31 cellular contexts compared by ENCODE assay signal in the genomic region with DNA sequence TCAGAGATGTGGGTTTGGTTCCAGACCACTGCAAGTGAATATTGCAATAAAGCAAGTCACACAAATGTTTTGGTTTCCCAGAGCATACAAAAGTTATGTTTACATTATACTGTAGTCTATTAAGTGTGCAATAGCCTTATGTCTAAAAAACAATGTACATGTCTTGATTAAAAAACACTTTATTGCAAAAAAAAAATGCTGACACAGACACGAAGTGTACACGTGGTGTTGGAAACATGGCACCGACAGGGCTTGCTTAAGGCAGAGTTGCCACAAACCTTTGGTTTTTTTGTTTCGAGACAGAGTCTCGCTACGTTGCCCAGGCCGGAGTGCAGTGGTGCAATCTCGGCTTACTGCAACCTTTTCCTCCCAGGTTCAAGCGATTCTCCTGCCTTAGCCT.
"Had no signal": no experiment of that assay in that cellular context is flagged by ENCODE, and none has a peak within 500 bp of the region (broad histone marks: within the 10 kb centered on the region; RNA-seq: fewer than 3 reads in every experiment).

No MANE protein-coding gene starts in this region.

- H3K27ac ChIP-seq: brain microvascular endothelial cell, epithelial cell of prostate, esophagus squamous epithelium, gastrocnemius medialis, heart left ventricle, hepatocyte had no signal

- H3K27me3 Mint-ChIP-seq: activated CD4-positive, alpha-beta memory T cell treated with anti-CD3 and anti-CD28 coated beads for 36 hours; activated CD4-positive, alpha-beta T cell treated with anti-CD3 and anti-CD28 coated beads for 36 hours; activated CD4-positive, alpha-beta T cell treated with anti-CD3 and anti-CD28 coated beads, Interleukin-2, amount 10 ng/mL, durations not matched to agents 24 days and 14 days; activated CD8-positive, alpha-beta memory T cell treated with anti-CD3 and anti-CD28 coated beads, Interleukin-2, amount 10 ng/mL, durations not matched to agents 7 days and 5 days; activated naive CD8-positive, alpha-beta T cell; activated T-helper 17 cell treated with anti-CD3 and anti-CD28 coated beads, Interleukin-2, amount 50 U/mL, for 72 hours; effector memory CD8-positive, alpha-beta T cell had no signal

- H3K36me3 ChIP-seq: brain microvascular endothelial cell, esophagus squamous epithelium, gastrocnemius medialis had no signal

- H3K36me3 Mint-ChIP-seq: activated CD4-positive, alpha-beta memory T cell treated with anti-CD3 and anti-CD28 coated beads for 36 hours; activated CD8-positive, alpha-beta memory T cell treated with anti-CD3 and anti-CD28 coated beads, Interleukin-2, amount 10 ng/mL, durations not matched to agents 7 days and 5 days had no signal

- H3K27ac Mint-ChIP-seq: activated CD4-positive, alpha-beta memory T cell treated with anti-CD3 and anti-CD28 coated beads for 36 hours; activated CD4-positive, alpha-beta T cell treated with anti-CD3 and anti-CD28 coated beads for 36 hours; activated CD8-positive, alpha-beta memory T cell treated with anti-CD3 and anti-CD28 coated beads, Interleukin-2, amount 10 ng/mL, durations not matched to agents 7 days and 5 days; activated CD8-positive, alpha-beta T cell treated with anti-CD3 and anti-CD28 coated beads, Interleukin-2, amount 10 ng/mL, durations not matched to agents 7 days and 5 days; activated naive CD8-positive, alpha-beta T cell; effector memory CD8-positive, alpha-beta T cell had no signal

- FAIRE-seq: astrocyte, colon had no signal

- H3K27me3 ChIP-seq: brain microvascular endothelial cell, esophagus squamous epithelium, gastrocnemius medialis, heart left ventricle, hepatocyte had no signal

- H3K4me3 Mint-ChIP-seq: activated CD4-positive, alpha-beta memory T cell treated with anti-CD3 and anti-CD28 coated beads for 36 hours; activated CD4-positive, alpha-beta T cell treated with anti-CD3 and anti-CD28 coated beads for 36 hours; activated CD4-positive, alpha-beta T cell treated with anti-CD3 and anti-CD28 coated beads, Interleukin-2, amount 10 ng/mL, durations not matched to agents 24 days and 14 days; activated CD8-positive, alpha-beta memory T cell treated with anti-CD3 and anti-CD28 coated beads, Interleukin-2, amount 10 ng/mL, durations not matched to agents 7 days and 5 days; activated CD8-positive, alpha-beta T cell treated with anti-CD3 and anti-CD28 coated beads, Interleukin-2, amount 10 ng/mL, durations not matched to agents 7 days and 5 days; activated naive CD8-positive, alpha-beta T cell; effector memory CD8-positive, alpha-beta T cell had no signal

- DNase-seq: activated CD4-positive, alpha-beta memory T cell treated with anti-CD3 and anti-CD28 coated beads for 36 hours; activated CD4-positive, alpha-beta T cell treated with anti-CD3 and anti-CD28 coated beads for 36 hours; activated CD4-positive, alpha-beta T cell treated with anti-CD3 and anti-CD28 coated beads, Interleukin-2, amount 10 ng/mL, durations not matched to agents 24 days and 14 days; activated CD4-positive, CD25-positive, alpha-beta regulatory T cell; activated CD4-positive, CD25-positive, alpha-beta regulatory T cell treated with anti-CD3 and anti-CD28 coated beads, Interleukin-2, amount 50 U/mL, for 72 hours; activated CD8-positive, alpha-beta memory T cell treated with anti-CD3 and anti-CD28 coated beads, Interleukin-2, amount 10 ng/mL, durations not matched to agents 7 days and 5 days; activated CD8-positive, alpha-beta memory T cell treated with anti-CD3 and anti-CD28 coated beads, Interleukin-2, amount 50 U/mL, for 4 hours; activated CD8-positive, alpha-beta T cell treated with anti-CD3 and anti-CD28 coated beads, Interleukin-2, amount 10 ng/mL, durations not matched to agents 7 days and 5 days; activated effector memory CD4-positive, alpha-beta T cell treated with Interleukin-2 at 50 U/mL for 16 hours; activated gamma-delta T cell treated with Interleukin-2 at 50 U/mL for 16 hours; activated naive CD4-positive, alpha-beta T cell treated with anti-CD3 and anti-CD28 coated beads, Interleukin-2, amount 50 U/mL, for 16 hours; activated naive CD4-positive, alpha-beta T cell treated with Interleukin-2 at 50 U/mL for 16 hours; activated T-cell treated with anti-CD3 and anti-CD28 coated beads, Interleukin-2, amount 50 U/mL, for 1 hour; amniotic stem cell; anterior cingulate cortex; brain microvascular endothelial cell; cortex of kidney; dermis blood vessel endothelial cell; effector CD4-positive, alpha-beta T cell; effector memory CD8-positive, alpha-beta T cell; esophagus squamous epithelium; gastrocnemius medialis; glutamatergic neuron; heart left ventricle; T-helper 2 cell had no signal

- H3K9me3 ChIP-seq: esophagus squamous epithelium, gastrocnemius medialis, heart left ventricle had no signal

- ATAC-seq: activated CD4-positive, alpha-beta T cell treated with anti-CD3 and anti-CD28 coated beads for 36 hours; activated CD8-positive, alpha-beta T cell treated with anti-CD3 and anti-CD28 coated beads, Interleukin-2, amount 10 ng/mL, durations not matched to agents 7 days and 5 days; activated T-helper 17 cell treated with anti-CD3 and anti-CD28 coated beads, Interleukin-2, amount 50 U/mL, for 72 hours; effector memory CD8-positive, alpha-beta T cell; gastrocnemius medialis; heart left ventricle had no signal

- H3K4me3 ChIP-seq: esophagus squamous epithelium, gastrocnemius medialis, heart left ventricle, hepatocyte had no signal
